In genomic region chr19:14774373-14774772, GRCh38 we compare ENCODE assay signal across 1 cellular context.
TF ChIP-seq lines count a peak whose summit lies in the region.

No MANE protein-coding gene starts in this region.

TF ChIP-seq in HepG2, 621 proteins besides CTCF, POLR2A, EP300 and RAD21 (continued from another document):
- TF ChIP-seq, protein P1, sequence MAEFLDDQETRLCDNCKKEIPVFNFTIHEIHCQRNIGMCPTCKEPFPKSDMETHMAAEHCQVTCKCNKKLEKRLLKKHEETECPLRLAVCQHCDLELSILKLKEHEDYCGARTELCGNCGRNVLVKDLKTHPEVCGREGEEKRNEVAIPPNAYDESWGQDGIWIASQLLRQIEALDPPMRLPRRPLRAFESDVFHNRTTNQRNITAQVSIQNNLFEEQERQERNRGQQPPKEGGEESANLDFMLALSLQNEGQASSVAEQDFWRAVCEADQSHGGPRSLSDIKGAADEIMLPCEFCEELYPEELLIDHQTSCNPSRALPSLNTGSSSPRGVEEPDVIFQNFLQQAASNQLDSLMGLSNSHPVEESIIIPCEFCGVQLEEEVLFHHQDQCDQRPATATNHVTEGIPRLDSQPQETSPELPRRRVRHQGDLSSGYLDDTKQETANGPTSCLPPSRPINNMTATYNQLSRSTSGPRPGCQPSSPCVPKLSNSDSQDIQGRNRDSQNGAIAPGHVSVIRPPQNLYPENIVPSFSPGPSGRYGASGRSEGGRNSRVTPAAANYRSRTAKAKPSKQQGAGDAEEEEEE (CRISPR knock-in tag; IDR thresholded peaks at IDR 0.05; ENCODE audit: borderline replicate concordance), result no peak
- TF ChIP-seq ARNT (IDR thresholded peaks at IDR 0.05) (no peak), TOPORS (CRISPR knock-in tag; IDR thresholded peaks at IDR 0.05) (no peak), ARID2 (CRISPR knock-in tag; IDR thresholded peaks at IDR 0.05; ENCODE audit: borderline replicate concordance) (no peak), KLF11 (CRISPR knock-in tag; IDR thresholded peaks at IDR 0.05) (no peak), KDM6A (CRISPR knock-in tag; IDR thresholded peaks at IDR 0.05; ENCODE audit: low read depth) (no peak), SALL1 (CRISPR knock-in tag; IDR thresholded peaks at IDR 0.05) (no peak), ZBTB20 (CRISPR knock-in tag; IDR thresholded peaks at IDR 0.05; ENCODE audit: borderline replicate concordance, low read depth) (no peak), ZNF616 (CRISPR knock-in tag; IDR thresholded peaks at IDR 0.05; ENCODE audit: low read depth) (no peak)
- TF ChIP-seq, protein P2, sequence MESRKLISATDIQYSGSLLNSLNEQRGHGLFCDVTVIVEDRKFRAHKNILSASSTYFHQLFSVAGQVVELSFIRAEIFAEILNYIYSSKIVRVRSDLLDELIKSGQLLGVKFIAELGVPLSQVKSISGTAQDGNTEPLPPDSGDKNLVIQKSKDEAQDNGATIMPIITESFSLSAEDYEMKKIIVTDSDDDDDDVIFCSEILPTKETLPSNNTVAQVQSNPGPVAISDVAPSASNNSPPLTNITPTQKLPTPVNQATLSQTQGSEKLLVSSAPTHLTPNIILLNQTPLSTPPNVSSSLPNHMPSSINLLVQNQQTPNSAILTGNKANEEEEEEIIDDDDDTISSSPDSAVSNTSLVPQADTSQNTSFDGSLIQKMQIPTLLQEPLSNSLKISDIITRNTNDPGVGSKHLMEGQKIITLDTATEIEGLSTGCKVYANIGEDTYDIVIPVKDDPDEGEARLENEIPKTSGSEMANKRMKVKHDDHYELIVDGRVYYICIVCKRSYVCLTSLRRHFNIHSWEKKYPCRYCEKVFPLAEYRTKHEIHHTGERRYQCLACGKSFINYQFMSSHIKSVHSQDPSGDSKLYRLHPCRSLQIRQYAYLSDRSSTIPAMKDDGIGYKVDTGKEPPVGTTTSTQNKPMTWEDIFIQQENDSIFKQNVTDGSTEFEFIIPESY (CRISPR knock-in tag; IDR thresholded peaks at IDR 0.05), result no peak
- TF ChIP-seq, protein P3, sequence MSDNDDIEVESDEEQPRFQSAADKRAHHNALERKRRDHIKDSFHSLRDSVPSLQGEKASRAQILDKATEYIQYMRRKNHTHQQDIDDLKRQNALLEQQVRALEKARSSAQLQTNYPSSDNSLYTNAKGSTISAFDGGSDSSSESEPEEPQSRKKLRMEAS (IDR thresholded peaks at IDR 0.05), result no peak
